1 cellular context compared by ENCODE assay signal in genomic region chr2:217218269-217219140, GRCh38.
TF ChIP-seq lines count a peak whose summit lies in the region.

No MANE protein-coding gene starts in this region.

TF ChIP-seq in GM12878, 131 proteins besides CTCF, POLR2A, EP300 and RAD21 (continued from another document and continues in another):
- TF ChIP-seq, protein P1, sequence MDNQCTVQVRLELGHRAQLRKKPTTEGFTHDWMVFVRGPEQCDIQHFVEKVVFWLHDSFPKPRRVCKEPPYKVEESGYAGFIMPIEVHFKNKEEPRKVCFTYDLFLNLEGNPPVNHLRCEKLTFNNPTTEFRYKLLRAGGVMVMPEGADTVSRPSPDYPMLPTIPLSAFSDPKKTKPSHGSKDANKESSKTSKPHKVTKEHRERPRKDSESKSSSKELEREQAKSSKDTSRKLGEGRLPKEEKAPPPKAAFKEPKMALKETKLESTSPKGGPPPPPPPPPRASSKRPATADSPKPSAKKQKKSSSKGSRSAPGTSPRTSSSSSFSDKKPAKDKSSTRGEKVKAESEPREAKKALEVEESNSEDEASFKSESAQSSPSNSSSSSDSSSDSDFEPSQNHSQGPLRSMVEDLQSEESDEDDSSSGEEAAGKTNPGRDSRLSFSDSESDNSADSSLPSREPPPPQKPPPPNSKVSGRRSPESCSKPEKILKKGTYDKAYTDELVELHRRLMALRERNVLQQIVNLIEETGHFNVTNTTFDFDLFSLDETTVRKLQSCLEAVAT (IDR thresholded peaks at IDR 0.05): peak; percentile 51; the same call in 1 of the 2 replicates
- TF ChIP-seq, protein P2, sequence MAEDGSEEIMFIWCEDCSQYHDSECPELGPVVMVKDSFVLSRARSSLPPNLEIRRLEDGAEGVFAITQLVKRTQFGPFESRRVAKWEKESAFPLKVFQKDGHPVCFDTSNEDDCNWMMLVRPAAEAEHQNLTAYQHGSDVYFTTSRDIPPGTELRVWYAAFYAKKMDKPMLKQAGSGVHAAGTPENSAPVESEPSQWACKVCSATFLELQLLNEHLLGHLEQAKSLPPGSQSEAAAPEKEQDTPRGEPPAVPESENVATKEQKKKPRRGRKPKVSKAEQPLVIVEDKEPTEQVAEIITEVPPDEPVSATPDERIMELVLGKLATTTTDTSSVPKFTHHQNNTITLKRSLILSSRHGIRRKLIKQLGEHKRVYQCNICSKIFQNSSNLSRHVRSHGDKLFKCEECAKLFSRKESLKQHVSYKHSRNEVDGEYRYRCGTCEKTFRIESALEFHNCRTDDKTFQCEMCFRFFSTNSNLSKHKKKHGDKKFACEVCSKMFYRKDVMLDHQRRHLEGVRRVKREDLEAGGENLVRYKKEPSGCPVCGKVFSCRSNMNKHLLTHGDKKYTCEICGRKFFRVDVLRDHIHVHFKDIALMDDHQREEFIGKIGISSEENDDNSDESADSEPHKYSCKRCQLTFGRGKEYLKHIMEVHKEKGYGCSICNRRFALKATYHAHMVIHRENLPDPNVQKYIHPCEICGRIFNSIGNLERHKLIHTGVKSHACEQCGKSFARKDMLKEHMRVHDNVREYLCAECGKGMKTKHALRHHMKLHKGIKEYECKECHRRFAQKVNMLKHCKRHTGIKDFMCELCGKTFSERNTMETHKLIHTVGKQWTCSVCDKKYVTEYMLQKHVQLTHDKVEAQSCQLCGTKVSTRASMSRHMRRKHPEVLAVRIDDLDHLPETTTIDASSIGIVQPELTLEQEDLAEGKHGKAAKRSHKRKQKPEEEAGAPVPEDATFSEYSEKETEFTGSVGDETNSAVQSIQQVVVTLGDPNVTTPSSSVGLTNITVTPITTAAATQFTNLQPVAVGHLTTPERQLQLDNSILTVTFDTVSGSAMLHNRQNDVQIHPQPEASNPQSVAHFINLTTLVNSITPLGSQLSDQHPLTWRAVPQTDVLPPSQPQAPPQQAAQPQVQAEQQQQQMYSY (CRISPR knock-in tag; IDR thresholded peaks at IDR 0.05): no peak
- TF ChIP-seq MXI1 (IDR thresholded peaks at IDR 0.05; ENCODE audit: low read depth, low read length): 0 out of 2 replicates have a peak, but pooled peaks have one; percentile 30
- no peak for TF ChIP-seq CUX1 (IDR thresholded peaks at IDR 0.05; ENCODE audit: insufficient replicate concordance, low read depth, low read length)
- TF ChIP-seq ZNF384 (IDR thresholded peaks at IDR 0.05; ENCODE audit: borderline replicate concordance, low read depth, low read length): no peak
- TF ChIP-seq POLR2AphosphoS2 (IDR thresholded peaks at IDR 0.05; ENCODE audit: low read depth, low read length): no peak
- TF ChIP-seq RB1 (IDR thresholded peaks at IDR 0.05; ENCODE audit: borderline replicate concordance): no peak
- TF ChIP-seq MEF2A (IDR thresholded peaks at IDR 0.05; ENCODE audit: insufficient read depth, low read depth, low read length): 0 out of 2 replicates have a peak, but pooled peaks have one; percentile 7
- TF ChIP-seq, protein P3, sequence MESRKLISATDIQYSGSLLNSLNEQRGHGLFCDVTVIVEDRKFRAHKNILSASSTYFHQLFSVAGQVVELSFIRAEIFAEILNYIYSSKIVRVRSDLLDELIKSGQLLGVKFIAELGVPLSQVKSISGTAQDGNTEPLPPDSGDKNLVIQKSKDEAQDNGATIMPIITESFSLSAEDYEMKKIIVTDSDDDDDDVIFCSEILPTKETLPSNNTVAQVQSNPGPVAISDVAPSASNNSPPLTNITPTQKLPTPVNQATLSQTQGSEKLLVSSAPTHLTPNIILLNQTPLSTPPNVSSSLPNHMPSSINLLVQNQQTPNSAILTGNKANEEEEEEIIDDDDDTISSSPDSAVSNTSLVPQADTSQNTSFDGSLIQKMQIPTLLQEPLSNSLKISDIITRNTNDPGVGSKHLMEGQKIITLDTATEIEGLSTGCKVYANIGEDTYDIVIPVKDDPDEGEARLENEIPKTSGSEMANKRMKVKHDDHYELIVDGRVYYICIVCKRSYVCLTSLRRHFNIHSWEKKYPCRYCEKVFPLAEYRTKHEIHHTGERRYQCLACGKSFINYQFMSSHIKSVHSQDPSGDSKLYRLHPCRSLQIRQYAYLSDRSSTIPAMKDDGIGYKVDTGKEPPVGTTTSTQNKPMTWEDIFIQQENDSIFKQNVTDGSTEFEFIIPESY (IDR thresholded peaks at IDR 0.05): no peak
- no peak for TF ChIP-seq RBBP5 (conservative IDR thresholded peaks at IDR 0.05)
- peak; percentile 55; the same call in 1 of the 2 replicates for TF ChIP-seq BMI1 (IDR thresholded peaks at IDR 0.05; ENCODE audit: borderline replicate concordance)
- TF ChIP-seq ZNF207 (IDR thresholded peaks at IDR 0.05; ENCODE audit: borderline replicate concordance): no peak
- no peak for TF ChIP-seq SKIL (IDR thresholded peaks at IDR 0.05; ENCODE audit: low read depth, poor library complexity, severe bottlenecking)
- no peak for TF ChIP-seq CEBPZ (IDR thresholded peaks at IDR 0.05; ENCODE audit: low read depth, low read length)
- TF ChIP-seq ASH2L (IDR thresholded peaks at IDR 0.05; ENCODE audit: borderline replicate concordance, low read depth): no peak
- TF ChIP-seq CREM (IDR thresholded peaks at IDR 0.05; ENCODE audit: low read depth): peak; percentile 36; the same call in 1 of the 2 replicates
- peak; percentile 82 for TF ChIP-seq ZSCAN29 (IDR thresholded peaks at IDR 0.05)
- no peak for TF ChIP-seq BCLAF1 (IDR thresholded peaks at IDR 0.05)
- TF ChIP-seq ZNF687 (IDR thresholded peaks at IDR 0.05): no peak
- no peak for TF ChIP-seq SIX5 (IDR thresholded peaks at IDR 0.05; ENCODE audit: low read depth, low read length, severe bottlenecking)
